Comparison of ENCODE assay signal across 11 cellular contexts in the genomic region with DNA sequence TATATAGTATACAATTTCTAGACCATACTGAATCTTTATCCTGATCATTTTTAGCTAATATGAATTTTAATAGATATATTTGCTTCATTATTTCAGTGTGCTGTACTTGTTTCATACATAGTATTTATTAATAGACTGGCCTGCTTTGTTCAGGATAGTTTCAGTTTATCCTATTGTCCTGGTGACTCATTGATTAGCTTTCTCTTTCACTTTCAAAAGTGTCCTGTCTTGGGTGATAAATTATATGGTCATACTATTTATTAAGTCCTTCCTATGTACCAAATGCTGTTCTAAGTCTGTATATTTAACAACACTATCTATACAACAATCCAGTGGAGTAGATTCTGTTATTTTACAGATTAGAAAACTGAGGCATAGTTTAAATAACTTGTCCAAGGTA.
A peak's percentile ranks its signal among the peaks of the same experiment; 100 is the strongest.
DNase-seq lines count a peak whose midpoint lies in the region; ATAC-seq and TF ChIP-seq lines count a peak whose summit lies in the region.
"Had no signal": no experiment of that assay in that cellular context is flagged by ENCODE, and none has a peak within 500 bp of the region (broad histone marks: within the 10 kb centered on the region; RNA-seq: fewer than 3 reads in every experiment).

No MANE protein-coding gene starts in this region.

- DNase-seq in M059J (ENCODE audit: low read depth) (peak; percentile 62), epithelial cell of esophagus (ENCODE audit: low read depth) (peak; percentile 67), non-pigmented ciliary epithelial cell (ENCODE audit: low read depth) (peak; percentile 31), SJCRH30 (no peak), NCI-H774 (lab: John Stamatoyannopoulos, UW) (no peak), nephron progenitor cell (no peak)
- DNase-seq: naive thymus-derived CD4-positive, alpha-beta T cell; T-helper 1 cell had no signal

- no peaks in the 10 kb centered on the region for H3K27me3 ChIP-seq in SJCRH30

- peaks cover 3% of the 10 kb centered on the region for H3K27me3 Mint-ChIP-seq in nephron progenitor cell (ENCODE audit: low read depth, poor library complexity)

- H3K4me3 ChIP-seq in epithelial cell of esophagus (ENCODE audit: low read length) (no peak overlapping the region), SJCRH30 (no peak overlapping the region)

- no peak overlapping the region for H3K27ac Mint-ChIP-seq in nephron progenitor cell
- H3K27ac Mint-ChIP-seq: naive thymus-derived CD4-positive, alpha-beta T cell had no signal

- ATAC-seq in GM19452 (IDR thresholded peaks at IDR 0.05; ENCODE audit: unreplicated experiment) (peak; percentile 76), GM21619 (IDR thresholded peaks at IDR 0.05; ENCODE audit: unreplicated experiment) (no peak)
- ATAC-seq: naive thymus-derived CD4-positive, alpha-beta T cell had no signal

- H3K9me3 Mint-ChIP-seq in nephron progenitor cell: peaks cover 24% of the 10 kb centered on the region

- no peak overlapping the region for H3K27ac ChIP-seq in SJCRH30
- H3K27ac ChIP-seq: HL-60 had no signal

- TF ChIP-seq CTCF in epithelial cell of esophagus (IDR thresholded peaks at IDR 0.05; ENCODE audit: insufficient read depth, low read depth, low read length, missing control alignments): no peak
- no peak for TF ChIP-seq CTCF in nephron progenitor cell (IDR thresholded peaks at IDR 0.05)

- H3K9me3 ChIP-seq in SJCRH30 (replicated peaks): no peaks in the 10 kb centered on the region; the same call in 1 of the 2 replicates

- no peak overlapping the region for H3K4me3 Mint-ChIP-seq in nephron progenitor cell
- H3K4me3 Mint-ChIP-seq: naive thymus-derived CD4-positive, alpha-beta T cell had no signal

- no peaks in the 10 kb centered on the region for H3K4me1 ChIP-seq in SJCRH30

- no peaks in the 10 kb centered on the region for H3K36me3 ChIP-seq in SJCRH30

- no peaks in the 10 kb centered on the region for H3K4me1 Mint-ChIP-seq in nephron progenitor cell

- peaks cover 6% of the 10 kb centered on the region for H3K36me3 Mint-ChIP-seq in nephron progenitor cell (ENCODE audit: low read depth)

Comparison
In these comparisons a context has a peak if more than half of its experiments do, and no peak if none do; other contexts are left out.
1. DNase-seq: peak in M059J (single experiment), epithelial cell of esophagus (single experiment) and non-pigmented ciliary epithelial cell (single experiment); none in SJCRH30 (0 of 2), NCI-H774 (single experiment) and nephron progenitor cell (single experiment).